Comparison of ENCODE assay signal across 11 cellular contexts in genomic region chr1:8238141-8239038, GRCh38.
A peak's percentile ranks its signal among the peaks of the same experiment; 100 is the strongest.
DNase-seq lines count a peak whose midpoint lies in the region; ATAC-seq and TF ChIP-seq lines count a peak whose summit lies in the region.
"Had no signal": no experiment of that assay in that cellular context is flagged by ENCODE, and none has a peak within 500 bp of the region (broad histone marks: within the 10 kb centered on the region; RNA-seq: fewer than 3 reads in every experiment).

No MANE protein-coding gene starts in this region.

- TF ChIP-seq CTCF in epithelial cell of esophagus (IDR thresholded peaks at IDR 0.05; ENCODE audit: insufficient read depth, low read depth, low read length, missing control alignments): no peak

- no peaks in the 10 kb centered on the region for H3K9me3 ChIP-seq in muscle layer of duodenum (ENCODE audit: control insufficient read depth in 1 of 2, low read length in 2 of 2)
- H3K9me3 ChIP-seq: ovary had no signal

- peaks cover 0 to 17% of the 10 kb centered on the region in 2 donors for H3K4me1 ChIP-seq in muscle layer of duodenum (ENCODE audit: control insufficient read depth in 1 of 2, insufficient read depth in 2 of 2, low read length in 2 of 2)

- H3K4me3 ChIP-seq in epithelial cell of esophagus (ENCODE audit: low read length) (no peak overlapping the region), muscle layer of duodenum (ENCODE audit: low read depth in 1 of 2, low read length in 2 of 2) (no peak overlapping the region)
- H3K4me3 ChIP-seq: ovary had no signal

- H3K36me3 ChIP-seq in muscle layer of duodenum (ENCODE audit: control insufficient read depth in 1 of 2, insufficient read depth in 2 of 2, low read length in 2 of 2): no peaks in the 10 kb centered on the region
- H3K36me3 ChIP-seq: ovary had no signal

- H3K27me3 ChIP-seq in muscle layer of duodenum (ENCODE audit: low read depth, low read length): no peaks in the 10 kb centered on the region
- H3K27me3 ChIP-seq: ovary had no signal

- peak overlapping the region; percentile 72 for H3K27ac ChIP-seq in muscle layer of duodenum (ENCODE audit: low read length)
- H3K27ac ChIP-seq: ovary had no signal

- ATAC-seq in HG03025 (IDR thresholded peaks at IDR 0.05; ENCODE audit: low FRiP score, unreplicated experiment): no peak
- no peak for ATAC-seq in HG02938 (IDR thresholded peaks at IDR 0.05; ENCODE audit: unreplicated experiment)

- peak; percentile 34 for DNase-seq in CD1c-positive myeloid dendritic cell (ENCODE audit: extremely low spot score)
- peak; percentile 58 for DNase-seq in NCI-H69 (lab: John Stamatoyannopoulos, UW)
- peak; percentile 63 for DNase-seq in epithelial cell of esophagus (ENCODE audit: low read depth)
- no peak for DNase-seq in effector CD8-positive, alpha-beta T cell (lab: John Stamatoyannopoulos, UW)
- DNase-seq in NCI-H345 (lab: John Stamatoyannopoulos, UW): no peak
- DNase-seq: cortex of kidney; stimulated activated naive CD4-positive, alpha-beta T cell treated with Interleukin-2 at 50 U/mL for 16 hours had no signal

Comparison
In these comparisons a context has a peak if more than half of its experiments do, and no peak if none do; other contexts are left out.
1. DNase-seq: peak in CD1c-positive myeloid dendritic cell (single experiment), NCI-H69 (single experiment) and epithelial cell of esophagus (single experiment); none in effector CD8-positive, alpha-beta T cell (single experiment) and NCI-H345 (single experiment).